Comparison of ENCODE assay signal across 2 cellular contexts in the genomic region with DNA sequence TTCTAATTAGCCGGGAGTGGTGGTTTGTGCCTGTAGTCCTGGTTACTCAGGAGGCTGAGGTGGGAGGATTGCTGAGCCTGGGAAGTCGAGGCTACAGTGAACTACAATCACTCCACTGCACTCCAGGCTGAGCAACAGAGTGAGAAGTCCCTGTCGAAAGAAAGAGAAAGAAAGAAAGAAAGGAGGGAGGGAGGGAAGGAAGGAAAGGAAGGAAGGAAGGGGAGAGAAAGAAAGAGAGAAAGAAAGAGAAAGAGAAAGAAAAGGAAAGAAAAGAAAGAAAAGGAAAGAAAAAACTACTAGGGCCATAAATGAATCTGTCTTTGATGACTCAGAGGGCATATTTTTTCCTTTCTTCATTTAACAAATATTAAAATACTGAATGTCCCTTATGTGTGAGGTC.
TF ChIP-seq lines count a peak whose summit lies in the region.

No MANE protein-coding gene starts in this region.

TF ChIP-seq in HEK293, 187 proteins besides CTCF, POLR2A, EP300 and RAD21:
- TF ChIP-seq ZBTB21 (tag by site-specific recombination; IDR thresholded peaks at IDR 0.05): no peak
- peak; percentile 75 for TF ChIP-seq ZNF366 (tag by site-specific recombination; conservative IDR thresholded peaks at IDR 0.05)
- TF ChIP-seq PRDM1 (tag by site-specific recombination; IDR thresholded peaks at IDR 0.05): peak; percentile 55

TF ChIP-seq in K562, 482 proteins besides CTCF, POLR2A, EP300 and RAD21:
- TF ChIP-seq, protein P1, sequence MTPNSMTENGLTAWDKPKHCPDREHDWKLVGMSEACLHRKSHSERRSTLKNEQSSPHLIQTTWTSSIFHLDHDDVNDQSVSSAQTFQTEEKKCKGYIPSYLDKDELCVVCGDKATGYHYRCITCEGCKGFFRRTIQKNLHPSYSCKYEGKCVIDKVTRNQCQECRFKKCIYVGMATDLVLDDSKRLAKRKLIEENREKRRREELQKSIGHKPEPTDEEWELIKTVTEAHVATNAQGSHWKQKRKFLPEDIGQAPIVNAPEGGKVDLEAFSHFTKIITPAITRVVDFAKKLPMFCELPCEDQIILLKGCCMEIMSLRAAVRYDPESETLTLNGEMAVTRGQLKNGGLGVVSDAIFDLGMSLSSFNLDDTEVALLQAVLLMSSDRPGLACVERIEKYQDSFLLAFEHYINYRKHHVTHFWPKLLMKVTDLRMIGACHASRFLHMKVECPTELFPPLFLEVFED (CRISPR knock-in tag; conservative IDR thresholded peaks at IDR 0.05): 0 out of 2 replicates have a peak, but pooled peaks have one; percentile 31
- no peak for TF ChIP-seq SAFB2 (IDR thresholded peaks at IDR 0.05; ENCODE audit: borderline replicate concordance, low read depth, low read length, severe bottlenecking)
- TF ChIP-seq, protein P2, sequence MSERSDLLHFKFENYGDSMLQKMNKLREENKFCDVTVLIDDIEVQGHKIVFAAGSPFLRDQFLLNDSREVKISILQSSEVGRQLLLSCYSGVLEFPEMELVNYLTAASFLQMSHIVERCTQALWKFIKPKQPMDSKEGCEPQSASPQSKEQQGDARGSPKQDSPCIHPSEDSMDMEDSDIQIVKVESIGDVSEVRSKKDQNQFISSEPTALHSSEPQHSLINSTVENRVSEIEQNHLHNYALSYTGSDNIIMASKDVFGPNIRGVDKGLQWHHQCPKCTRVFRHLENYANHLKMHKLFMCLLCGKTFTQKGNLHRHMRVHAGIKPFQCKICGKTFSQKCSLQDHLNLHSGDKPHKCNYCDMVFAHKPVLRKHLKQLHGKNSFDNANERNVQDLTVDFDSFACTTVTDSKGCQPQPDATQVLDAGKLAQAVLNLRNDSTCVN (CRISPR knock-in tag; IDR thresholded peaks at IDR 0.05): peak; percentile 69; the same call in 1 of the 2 replicates
- TF ChIP-seq OTX1 (CRISPR knock-in tag; IDR thresholded peaks at IDR 0.05): peak; percentile 66; the same call in 1 of the 2 replicates
- no peak for TF ChIP-seq FOXJ3 (CRISPR knock-in tag; IDR thresholded peaks at IDR 0.05)
- TF ChIP-seq, protein P3, sequence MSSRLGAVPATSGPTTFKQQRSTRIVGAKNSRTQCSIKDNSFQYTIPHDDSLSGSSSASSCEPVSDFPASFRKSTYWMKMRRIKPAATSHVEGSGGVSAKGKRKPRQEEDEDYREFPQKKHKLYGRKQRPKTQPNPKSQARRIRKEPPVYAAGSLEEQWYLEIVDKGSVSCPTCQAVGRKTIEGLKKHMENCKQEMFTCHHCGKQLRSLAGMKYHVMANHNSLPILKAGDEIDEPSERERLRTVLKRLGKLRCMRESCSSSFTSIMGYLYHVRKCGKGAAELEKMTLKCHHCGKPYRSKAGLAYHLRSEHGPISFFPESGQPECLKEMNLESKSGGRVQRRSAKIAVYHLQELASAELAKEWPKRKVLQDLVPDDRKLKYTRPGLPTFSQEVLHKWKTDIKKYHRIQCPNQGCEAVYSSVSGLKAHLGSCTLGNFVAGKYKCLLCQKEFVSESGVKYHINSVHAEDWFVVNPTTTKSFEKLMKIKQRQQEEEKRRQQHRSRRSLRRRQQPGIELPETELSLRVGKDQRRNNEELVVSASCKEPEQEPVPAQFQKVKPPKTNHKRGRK (tag; IDR thresholded peaks at IDR 0.05): peak; percentile 94
- 0 out of 2 replicates have a peak, but pooled peaks have one; percentile 35 for TF ChIP-seq ELF4 (CRISPR knock-in tag; IDR thresholded peaks at IDR 0.05)
